In the genomic region with DNA sequence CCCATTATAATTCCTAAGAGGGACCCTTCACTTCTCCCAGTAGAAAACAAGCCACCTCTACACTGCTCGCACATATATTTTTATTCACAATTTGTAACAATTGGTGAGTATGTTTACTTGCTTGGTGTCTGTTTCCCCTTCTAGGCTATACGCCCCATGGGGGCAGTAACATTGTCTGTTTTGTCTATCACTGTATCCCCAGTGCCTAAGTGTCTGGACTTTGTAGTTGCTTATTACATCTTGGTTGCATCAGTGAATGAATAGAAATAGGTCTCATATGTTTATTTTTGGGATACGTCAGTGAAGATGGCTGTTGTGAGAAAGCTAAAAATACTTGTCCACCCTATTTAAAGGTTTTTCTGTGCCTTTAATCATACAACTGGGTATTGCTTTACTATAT, we compare ENCODE assay signal across 25 cellular contexts.
DNase-seq lines count a peak whose midpoint lies in the region; ATAC-seq and TF ChIP-seq lines count a peak whose summit lies in the region.
"Had no signal": no experiment of that assay in that cellular context is flagged by ENCODE, and none has a peak within 500 bp of the region (broad histone marks: within the 10 kb centered on the region; RNA-seq: fewer than 3 reads in every experiment).

No MANE protein-coding gene starts in this region.

- H3K4me1 Mint-ChIP-seq in T-helper 17 cell (peaks cover 20% of the 10 kb centered on the region), memory B cell (no peaks in the 10 kb centered on the region)

- H3K4me1 ChIP-seq in right atrium auricular region, result peaks cover 0 to 51% of the 10 kb centered on the region in 2 donors
- H3K4me1 ChIP-seq: BLaER1 had no signal

- ATAC-seq in Right ventricle myocardium superior (ENCODE audit: poor library complexity) (no peak), T-helper 17 cell (no peak), memory B cell (ENCODE audit: low read depth) (no peak), HG03159 (IDR thresholded peaks at IDR 0.05; ENCODE audit: unreplicated experiment) (no peak)
- ATAC-seq: activated CD8-positive, alpha-beta T cell treated with anti-CD3 and anti-CD28 coated beads, Interleukin-2, amount 10 ng/mL, durations not matched to agents 7 days and 5 days had no signal

- H3K27me3 Mint-ChIP-seq in T-helper 17 cell, result no peaks in the 10 kb centered on the region
- no peaks in the 10 kb centered on the region for H3K27me3 Mint-ChIP-seq in memory B cell
- H3K27me3 Mint-ChIP-seq: activated naive CD8-positive, alpha-beta T cell treated with anti-CD3 and anti-CD28 coated beads for 36 hours; central memory CD8-positive, alpha-beta T cell; progenitor cell of endocrine pancreas; type B pancreatic cell had no signal

- H3K4me3 ChIP-seq in right atrium auricular region, result no peak overlapping the region
- H3K4me3 ChIP-seq: BLaER1, dorsolateral prefrontal cortex, lung had no signal

- in situ Hi-C loops in GM13977 (cut with MboI; ENCODE audit: low pct_unique_long_range_greater_than_20kb, low sequenced_read_pairs, unreplicated experiment), result no loop called here

- H3K4me3 Mint-ChIP-seq in T-helper 17 cell (no peak overlapping the region), memory B cell (no peak overlapping the region)
- H3K4me3 Mint-ChIP-seq: activated CD8-positive, alpha-beta T cell treated with anti-CD3 and anti-CD28 coated beads, Interleukin-2, amount 10 ng/mL, durations not matched to agents 7 days and 5 days; activated naive CD8-positive, alpha-beta T cell treated with anti-CD3 and anti-CD28 coated beads for 36 hours; central memory CD8-positive, alpha-beta T cell; type B pancreatic cell had no signal

- peaks cover 44% of the 10 kb centered on the region for H3K36me3 ChIP-seq in right atrium auricular region

- H3K27me3 ChIP-seq in right atrium auricular region, result no peaks in the 10 kb centered on the region
- H3K27me3 ChIP-seq: BLaER1, dorsolateral prefrontal cortex had no signal

- H3K9me3 ChIP-seq in right atrium auricular region (no peaks in the 10 kb centered on the region), T-helper 17 cell (ENCODE audit: control insufficient read depth, low read length, poor library complexity, severe bottlenecking) (no peaks in the 10 kb centered on the region)
- H3K9me3 ChIP-seq: BLaER1 had no signal

- peak overlapping the region; percentile 39 to 44 for H3K27ac ChIP-seq in right atrium auricular region
- H3K27ac ChIP-seq: BLaER1, dorsolateral prefrontal cortex had no signal

- TF ChIP-seq CTCF in right atrium auricular region (IDR thresholded peaks at IDR 0.05) (no peak), GM13977 (IDR thresholded peaks at IDR 0.05; ENCODE audit: extremely low read depth, insufficient read depth, missing control alignments) (no peak)

- no peak for DNase-seq in right atrium auricular region (ENCODE audit: low spot score)
- DNase-seq in Right ventricle myocardium superior, result no peak
- no peak for DNase-seq in T-helper 17 cell
- DNase-seq in memory B cell (ENCODE audit: low spot score in 2 of 2), result no peak
- no peak for DNase-seq in GM13977 (ENCODE audit: low spot score)
- DNase-seq in stimulated activated CD8-positive, alpha-beta memory T cell treated with anti-CD3 and anti-CD28 coated beads, Interleukin-4, amount 100 ng/mL, for 48 hours, result no peak
- no peak for DNase-seq in head of caudate nucleus
- DNase-seq: activated CD8-positive, alpha-beta T cell treated with anti-CD3 and anti-CD28 coated beads, Interleukin-2, amount 10 ng/mL, durations not matched to agents 7 days and 5 days; activated naive CD8-positive, alpha-beta T cell treated with anti-CD3 and anti-CD28 coated beads for 36 hours; COR-L47; DMS79; dorsolateral prefrontal cortex; GDM1; H7; kidney; NCI-H1105; NCI-H2029; NCI-H446; NCI-H82 had no signal

- intact Hi-C loops in Right ventricle myocardium superior (cut with DNase I) (loop anchor here (10.0 kb wide), 1 partner anchor 697 kb away; no protein-coding TSS in a partner anchor), head of caudate nucleus (cut with DNase I) (no loop called here)

- H3K9me3 Mint-ChIP-seq in memory B cell, result no peaks in the 10 kb centered on the region
- H3K9me3 Mint-ChIP-seq: activated naive CD8-positive, alpha-beta T cell treated with anti-CD3 and anti-CD28 coated beads for 36 hours; central memory CD8-positive, alpha-beta T cell; type B pancreatic cell had no signal

- peak overlapping the region; percentile 69 for H3K27ac Mint-ChIP-seq in T-helper 17 cell
- peak overlapping the region; percentile 55 for H3K27ac Mint-ChIP-seq in memory B cell
- H3K27ac Mint-ChIP-seq: activated CD8-positive, alpha-beta T cell treated with anti-CD3 and anti-CD28 coated beads, Interleukin-2, amount 10 ng/mL, durations not matched to agents 7 days and 5 days; activated naive CD8-positive, alpha-beta T cell treated with anti-CD3 and anti-CD28 coated beads for 36 hours; progenitor cell of endocrine pancreas; type B pancreatic cell had no signal

- H3K36me3 Mint-ChIP-seq in T-helper 17 cell (ENCODE audit: low read depth) (peaks cover 4% of the 10 kb centered on the region), memory B cell (peaks cover 33% of the 10 kb centered on the region)
